In genomic region chr12:120508537-120508936, GRCh38 we compare ENCODE assay signal across 24 cellular contexts. TPM values are rescaled to one million over a fixed set of nuclear protein-coding genes. Genes with fewer than 3 reads are reported as not detected.
DNase-seq lines count a peak whose midpoint lies in the region; ATAC-seq, FAIRE-seq and TF ChIP-seq lines count a peak whose summit lies in the region.
"Had no signal": no experiment of that assay in that cellular context is flagged by ENCODE, and none has a peak within 500 bp of the region (broad histone marks: within the 10 kb centered on the region; RNA-seq: fewer than 3 reads in every experiment).

No MANE protein-coding gene starts in this region.

- no peak for TF ChIP-seq CTCF in endothelial cell (IDR thresholded peaks at IDR 0.05; ENCODE audit: unreplicated experiment)
- TF ChIP-seq CTCF in nephron progenitor cell (IDR thresholded peaks at IDR 0.05): no peak

- ATAC-seq in HG03469 (IDR thresholded peaks at IDR 0.05; ENCODE audit: unreplicated experiment) (no peak), GM19035 (IDR thresholded peaks at IDR 0.05; ENCODE audit: unreplicated experiment) (no peak)
- ATAC-seq: A549, GM12878 had no signal

- no peaks in the 10 kb centered on the region for H3K27me3 Mint-ChIP-seq in activated T-cell treated with anti-CD3 and anti-CD28 coated beads, Interleukin-2, amount 50 U/mL, for 24 hours
- H3K27me3 Mint-ChIP-seq in endothelial cell (ENCODE audit: unreplicated experiment): no peaks in the 10 kb centered on the region
- peaks cover 5% of the 10 kb centered on the region for H3K27me3 Mint-ChIP-seq in nephron progenitor cell (ENCODE audit: low read depth, poor library complexity)
- H3K27me3 Mint-ChIP-seq: CD4-positive, alpha-beta T cell; CD8-positive, alpha-beta memory T cell had no signal

- H3K36me3 Mint-ChIP-seq in activated T-cell treated with anti-CD3 and anti-CD28 coated beads, Interleukin-2, amount 50 U/mL, for 24 hours (ENCODE audit: low read depth): peaks cover 58% of the 10 kb centered on the region
- peaks cover 14% of the 10 kb centered on the region for H3K36me3 Mint-ChIP-seq in endothelial cell (ENCODE audit: low read depth, unreplicated experiment)
- peaks cover 50% of the 10 kb centered on the region for H3K36me3 Mint-ChIP-seq in nephron progenitor cell (ENCODE audit: low read depth)

- no peak for DNase-seq in activated T-cell treated with anti-CD3 and anti-CD28 coated beads, Interleukin-2, amount 50 U/mL, for 24 hours
- no peak for DNase-seq in activated T-cell treated with anti-CD3 and anti-CD28 coated beads, Interleukin-2, amount 50 U/mL, for 48 hours
- DNase-seq in endothelial cell (ENCODE audit: low spot score) (no peak), nephron progenitor cell (no peak), HTR-8/SVneo (ENCODE audit: insufficient read length, low spot score) (no peak)
- DNase-seq: 8988T; ACHN; AML-193; BE2C; CD4-positive, alpha-beta T cell; CD8-positive, alpha-beta memory T cell; DMS 273 treated with DMSO at 0.1 percent for 48 hours; DMS79; EL; GDM1; GOT3; HFFc6 had no signal

- H3K9me3 Mint-ChIP-seq in activated T-cell treated with anti-CD3 and anti-CD28 coated beads, Interleukin-2, amount 50 U/mL, for 24 hours: no peaks in the 10 kb centered on the region
- no peaks in the 10 kb centered on the region for H3K9me3 Mint-ChIP-seq in endothelial cell (ENCODE audit: unreplicated experiment)
- H3K9me3 Mint-ChIP-seq in nephron progenitor cell: no peaks in the 10 kb centered on the region
- H3K9me3 Mint-ChIP-seq: CD14-positive monocyte; CD4-positive, alpha-beta T cell; CD8-positive, alpha-beta memory T cell; HFFc6 had no signal

- H3K27ac Mint-ChIP-seq in activated T-cell treated with anti-CD3 and anti-CD28 coated beads, Interleukin-2, amount 50 U/mL, for 24 hours: peak overlapping the region; percentile 2
- peak overlapping the region; percentile 48 for H3K27ac Mint-ChIP-seq in endothelial cell (ENCODE audit: unreplicated experiment)
- peak overlapping the region; percentile 13 for H3K27ac Mint-ChIP-seq in nephron progenitor cell
- H3K27ac Mint-ChIP-seq: CD4-positive, alpha-beta T cell; CD8-positive, alpha-beta memory T cell; HFFc6 had no signal

- H3K4me3 Mint-ChIP-seq in activated T-cell treated with anti-CD3 and anti-CD28 coated beads, Interleukin-2, amount 50 U/mL, for 24 hours: no peak overlapping the region
- H3K4me3 Mint-ChIP-seq in endothelial cell (ENCODE audit: unreplicated experiment) (peak overlapping the region; percentile 66), nephron progenitor cell (no peak overlapping the region)
- H3K4me3 Mint-ChIP-seq: CD14-positive monocyte; CD4-positive, alpha-beta T cell; CD8-positive, alpha-beta memory T cell; HFFc6 had no signal

- no peaks in the 10 kb centered on the region for H3K4me1 Mint-ChIP-seq in activated T-cell treated with anti-CD3 and anti-CD28 coated beads, Interleukin-2, amount 50 U/mL, for 24 hours (ENCODE audit: low read depth)
- H3K4me1 Mint-ChIP-seq in endothelial cell (ENCODE audit: unreplicated experiment) (no peaks in the 10 kb centered on the region), nephron progenitor cell (no peaks in the 10 kb centered on the region)
- H3K4me1 Mint-ChIP-seq: CD14-positive monocyte; CD8-positive, alpha-beta memory T cell had no signal

- FAIRE-seq in HTR-8/SVneo (lab: Jason Lieb, UNC): no peak
- FAIRE-seq: A549, D721Med, GM12878, H54 had no signal

RNA-seq across cellular contexts. Expression of gene DYNLL1, which starts 12.6 kb away (rescaled TPM):
- total RNA-seq in endothelial cell (ENCODE audit: unreplicated experiment): 392 TPM

RNA-seq across cellular contexts. Expression of gene COQ5, which starts 20.4 kb away (rescaled TPM):
- total RNA-seq in endothelial cell (ENCODE audit: unreplicated experiment): 27.2 TPM

RNA-seq across cellular contexts. Expression of gene RNF10, which starts 25.6 kb away (rescaled TPM):
- 157 TPM for total RNA-seq in endothelial cell (ENCODE audit: unreplicated experiment)

RNA-seq across cellular contexts. Expression of gene SRSF9, which starts 39.0 kb away (rescaled TPM):
- total RNA-seq in endothelial cell (ENCODE audit: unreplicated experiment): 255 TPM
